23 cellular contexts compared by ENCODE assay signal in the genomic region with DNA sequence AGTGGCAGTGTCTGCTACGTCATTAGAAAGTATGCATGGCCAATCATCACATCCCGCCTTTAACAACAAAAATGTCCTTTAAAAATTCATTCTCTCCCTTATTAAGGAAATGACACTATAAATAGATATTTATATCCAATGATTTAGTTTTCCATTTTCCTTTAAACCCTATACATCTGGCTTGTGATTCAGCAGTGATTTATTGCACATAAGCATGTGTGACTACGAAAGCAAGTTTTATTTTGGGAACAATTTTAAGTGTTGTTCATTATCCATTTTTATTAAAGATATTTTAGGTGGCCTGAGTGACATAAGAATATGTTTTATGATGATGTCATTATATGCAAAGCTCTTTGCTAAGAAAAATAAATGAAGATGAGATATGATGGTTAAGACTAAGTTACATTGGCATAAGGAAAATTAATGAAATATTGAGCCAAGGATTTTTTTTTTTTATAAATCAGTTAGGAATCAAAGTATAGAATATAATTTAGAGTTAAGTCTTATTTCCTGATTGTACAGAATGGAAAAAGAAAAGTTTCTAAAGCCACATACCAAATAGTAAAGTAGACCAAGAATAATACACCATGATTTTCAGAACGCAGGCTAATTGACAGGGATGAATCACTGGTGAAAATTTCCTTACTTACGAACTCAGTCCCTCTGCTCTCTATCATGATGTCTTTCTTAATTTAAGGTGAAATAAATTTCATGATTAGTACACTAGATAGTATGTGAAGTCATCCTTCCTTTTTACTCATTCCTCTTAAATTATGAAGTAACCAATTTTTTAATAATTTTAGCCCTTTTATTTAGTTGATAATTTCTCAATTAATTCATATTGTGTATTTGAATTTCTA.
"Had no signal": no experiment of that assay in that cellular context is flagged by ENCODE, and none has a peak within 500 bp of the region (broad histone marks: within the 10 kb centered on the region; RNA-seq: fewer than 3 reads in every experiment).

No MANE protein-coding gene starts in this region.

- H3K27ac ChIP-seq: adrenal gland, body of pancreas, breast epithelium, SJSA1 had no signal

- H3K27me3 ChIP-seq: adrenal gland, body of pancreas, breast epithelium, SJSA1 had no signal

- H3K9me3 ChIP-seq: adrenal gland, breast epithelium, SJSA1 had no signal

- DNase-seq: activated CD4-positive, alpha-beta memory T cell treated with anti-CD3 and anti-CD28 coated beads for 36 hours; activated CD4-positive, alpha-beta T cell treated with anti-CD3 and anti-CD28 coated beads for 36 hours; activated CD4-positive, alpha-beta T cell treated with anti-CD3 and anti-CD28 coated beads, Interleukin-2, amount 50 U/mL, for 1 hour; activated CD8-positive, alpha-beta memory T cell treated with anti-CD3 and anti-CD28 coated beads, Interleukin-2, amount 50 U/mL, for 4 hours; activated gamma-delta T cell treated with Interleukin-2 at 50 U/mL for 16 hours; activated naive CD4-positive, alpha-beta T cell treated with anti-CD3 and anti-CD28 coated beads for 36 hours; activated T-cell treated with anti-CD3 and anti-CD28 coated beads for 4 hours; activated T-cell treated with anti-CD3 and anti-CD28 coated beads, Interleukin-2, amount 50 U/mL, for 4 hours; adrenal gland; body of pancreas; MM.1S; MV-4-11; NCI-H1092; NCI-H1436 treated with DMSO at 0.1 percent for 48 hours; NCI-H1694 treated with DMSO at 0.1 percent for 48 hours; NCI-H2029; NCI-H345; NCI-H524 treated with DMSO at 0.1 percent for 48 hours; SHP77 had no signal

- H3K36me3 ChIP-seq: adrenal gland, breast epithelium, SJSA1 had no signal

- H3K4me1 ChIP-seq: adrenal gland, body of pancreas, breast epithelium, SJSA1 had no signal

- ATAC-seq: activated CD4-positive, alpha-beta T cell treated with anti-CD3 and anti-CD28 coated beads for 36 hours; activated naive CD4-positive, alpha-beta T cell treated with anti-CD3 and anti-CD28 coated beads, Interleukin-2, amount 50 U/mL, for 72 hours; activated T-cell treated with anti-CD3 and anti-CD28 coated beads, Interleukin-2, amount 50 U/mL, for 4 hours; body of pancreas; Panc1 had no signal

- H3K4me3 ChIP-seq: adrenal gland, body of pancreas, breast epithelium, SJSA1 had no signal
